ENCODE assay signal across 10 cellular contexts in genomic region chr6:142856857-142857608, GRCh38.
A peak's percentile ranks its signal among the peaks of the same experiment; 100 is the strongest.
DNase-seq lines count a peak whose midpoint lies in the region; ATAC-seq, FAIRE-seq and TF ChIP-seq lines count a peak whose summit lies in the region.
"Had no signal": no experiment of that assay in that cellular context is flagged by ENCODE, and none has a peak within 500 bp of the region (broad histone marks: within the 10 kb centered on the region; RNA-seq: fewer than 3 reads in every experiment).

No MANE protein-coding gene starts in this region.

- DNase-seq in GM12865 (ENCODE audit: low read depth): peak; percentile 89
- DNase-seq in immature natural killer cell: peak; percentile 53 to 60 (median 55)
- DNase-seq in RCC 7860 (ENCODE audit: low spot score): no peak
- no peak for DNase-seq in right lobe of liver
- no peak for DNase-seq in G401 (ENCODE audit: low spot score)
- DNase-seq in suprapubic skin (ENCODE audit: low spot score in 2 of 2): no peak

- TF ChIP-seq EP300 in suprapubic skin (IDR thresholded peaks at IDR 0.05): no peak

- H3K4me3 ChIP-seq in GM12865 (ENCODE audit: low read depth, low read length) (peak overlapping the region; percentile 38), right lobe of liver (no peak overlapping the region), suprapubic skin (no peak overlapping the region)
- H3K4me3 ChIP-seq: thoracic aorta had no signal

- H3K9me3 Mint-ChIP-seq in immature natural killer cell: no peaks in the 10 kb centered on the region

- H3K27ac ChIP-seq in KOPT-K1 (ENCODE audit: low read depth, low read length, poor library complexity, severe bottlenecking) (peak overlapping the region; percentile 91), right lobe of liver (no peak overlapping the region), suprapubic skin (no peak overlapping the region)
- H3K27ac ChIP-seq: thoracic aorta had no signal

- no peak for FAIRE-seq in RCC 7860 (lab: Jason Lieb, UNC)
- FAIRE-seq: keratinocyte had no signal

- ATAC-seq in GM21576 (IDR thresholded peaks at IDR 0.05; ENCODE audit: unreplicated experiment) (peak; percentile 65), right lobe of liver (no peak)

- H3K27ac Mint-ChIP-seq in immature natural killer cell: peak overlapping the region; percentile 64 to 91 (median 78)

- no peaks in the 10 kb centered on the region for H3K36me3 Mint-ChIP-seq in immature natural killer cell

- no peaks in the 10 kb centered on the region for H3K4me1 ChIP-seq in right lobe of liver
- peaks cover 16% of the 10 kb centered on the region for H3K4me1 ChIP-seq in suprapubic skin

- H3K27me3 ChIP-seq in right lobe of liver: no peaks in the 10 kb centered on the region
- H3K27me3 ChIP-seq in suprapubic skin: no peaks in the 10 kb centered on the region

- in situ Hi-C loops in G401 (cut with HindIII; ENCODE audit: low sequenced_read_pairs): no loop called here

- intact Hi-C loops in right lobe of liver (cut with DNase I): no loop called here

- H3K4me1 Mint-ChIP-seq in immature natural killer cell: peaks cover 44 to 45% of the 10 kb centered on the region in 2 donors

- no peak for TF ChIP-seq CTCF in GM12865 (IDR thresholded peaks at IDR 0.05; ENCODE audit: insufficient read depth, low read depth, low read length, missing control alignments)
- no peak for TF ChIP-seq CTCF in right lobe of liver (IDR thresholded peaks at IDR 0.05)
- no peak for TF ChIP-seq CTCF in suprapubic skin (IDR thresholded peaks at IDR 0.05)

- H3K27me3 Mint-ChIP-seq in immature natural killer cell (ENCODE audit: low read depth in 3 of 3): peaks cover 0 to 2% (median 0%) of the 10 kb centered on the region in 3 donors

- no peaks in the 10 kb centered on the region for H3K9me3 ChIP-seq in KOPT-K1 (ENCODE audit: insufficient read depth, low read length, poor library complexity, severe bottlenecking)
- no peaks in the 10 kb centered on the region for H3K9me3 ChIP-seq in right lobe of liver
- no peaks in the 10 kb centered on the region for H3K9me3 ChIP-seq in suprapubic skin
- H3K9me3 ChIP-seq: thoracic aorta had no signal

- H3K4me3 Mint-ChIP-seq in immature natural killer cell: peak overlapping the region; percentile 78 to 95 (median 81)

- WGBS in right lobe of liver (ENCODE audit: insufficient coverage, low coverage, low lambda C conversion rate, missing lambda C conversion rate): 70% methylated on average over 12 of the region's 12 CpGs
- WGBS in suprapubic skin: 74% methylated on average over 12 of the region's 12 CpGs

- H3K36me3 ChIP-seq in KOPT-K1 (ENCODE audit: insufficient read depth, low read length): no peaks in the 10 kb centered on the region
- no peaks in the 10 kb centered on the region for H3K36me3 ChIP-seq in right lobe of liver
- no peaks in the 10 kb centered on the region for H3K36me3 ChIP-seq in suprapubic skin
- H3K36me3 ChIP-seq: thoracic aorta had no signal

- no peak for TF ChIP-seq POLR2A in right lobe of liver (IDR thresholded peaks at IDR 0.05)
- no peak for TF ChIP-seq POLR2A in suprapubic skin (IDR thresholded peaks at IDR 0.05)

Comparison
In these comparisons a context has a peak if more than half of its experiments do, and no peak if none do; other contexts are left out.
1. DNase-seq: peak in GM12865 (single experiment) and immature natural killer cell (3 of 3); none in RCC 7860 (single experiment), right lobe of liver (0 of 3), G401 (single experiment) and suprapubic skin (0 of 2).